In genomic region chr3:23402728-23403505, GRCh38 we compare ENCODE assay signal across 17 cellular contexts.
DNase-seq lines count a peak whose midpoint lies in the region; ATAC-seq and TF ChIP-seq lines count a peak whose summit lies in the region.
"Had no signal": no experiment of that assay in that cellular context is flagged by ENCODE, and none has a peak within 500 bp of the region (broad histone marks: within the 10 kb centered on the region; RNA-seq: fewer than 3 reads in every experiment).

No MANE protein-coding gene starts in this region.

- no peak for TF ChIP-seq CTCF in GM12865 (IDR thresholded peaks at IDR 0.05; ENCODE audit: insufficient read depth, low read depth, low read length, missing control alignments)
- no peak for TF ChIP-seq CTCF in HFFc6 (IDR thresholded peaks at IDR 0.05)

- H3K27me3 Mint-ChIP-seq in HFFc6 (ENCODE audit: insufficient read depth), result no peaks in the 10 kb centered on the region; the same call in 1 of the 2 replicates

- peak; percentile 39 for ATAC-seq in GM21723 (IDR thresholded peaks at IDR 0.05; ENCODE audit: unreplicated experiment)
- ATAC-seq: right cardiac atrium had no signal

- peaks cover 28% of the 10 kb centered on the region for H3K4me1 Mint-ChIP-seq in HFFc6 (ENCODE audit: low read depth)

- H3K4me3 Mint-ChIP-seq in HFFc6, result no peak overlapping the region
- H3K4me3 Mint-ChIP-seq: nephron had no signal

- no peaks in the 10 kb centered on the region for H3K36me3 Mint-ChIP-seq in HFFc6 (ENCODE audit: low read depth)

- H3K27ac Mint-ChIP-seq in HFFc6, result no peak overlapping the region
- H3K27ac Mint-ChIP-seq: nephron had no signal

- H3K4me3 ChIP-seq in GM12865 (ENCODE audit: low read depth, low read length), result no peak overlapping the region
- H3K4me3 ChIP-seq: colonic mucosa, left ventricle myocardium inferior had no signal

- H3K9me3 Mint-ChIP-seq in HFFc6, result no peaks in the 10 kb centered on the region
- H3K9me3 Mint-ChIP-seq: nephron had no signal

- intact Hi-C loops in posterior vena cava (cut with DNase I), result no loop called here

- DNase-seq in GM12865 (ENCODE audit: low read depth), result peak; percentile 37
- DNase-seq in NCI-H226, result peak; percentile 51
- DNase-seq in left kidney (ENCODE audit: low read depth, low spot score), result peak; percentile 36
- no peak for DNase-seq in stimulated activated CD4-positive, alpha-beta T cell treated with anti-CD3 and anti-CD28 coated beads, Interleukin-4, amount 100 ng/mL, for 1 hour
- no peak for DNase-seq in HFFc6
- no peak for DNase-seq in AG08395 (ENCODE audit: low spot score)
- DNase-seq in posterior vena cava (ENCODE audit: low spot score), result no peak
- DNase-seq: AML-193; colonic mucosa; DMS79 treated with DMSO at 0.1 percent for 48 hours; erythroblast; left ventricle myocardium inferior; right cardiac atrium; stimulated activated CD4-positive, alpha-beta T cell treated with anti-CD3 and anti-CD28 coated beads, Interleukin-4, amount 100 ng/mL, for 4 hours; stimulated activated naive CD4-positive, alpha-beta T cell had no signal

Comparison
In these comparisons a context has a peak if more than half of its experiments do, and no peak if none do; other contexts are left out.
1. DNase-seq: peak in GM12865 (single experiment), NCI-H226 (single experiment) and left kidney (single experiment); none in stimulated activated CD4-positive, alpha-beta T cell treated with anti-CD3 and anti-CD28 coated beads, Interleukin-4, amount 100 ng/mL, for 1 hour (single experiment), HFFc6 (single experiment), AG08395 (single experiment) and posterior vena cava (single experiment).